In genomic region chr22:37194750-37195149, GRCh38 we compare ENCODE assay signal across 16 cellular contexts. TPM values are rescaled to one million over a fixed set of nuclear protein-coding genes. Genes with fewer than 3 reads are reported as not detected.
DNase-seq lines count a peak whose midpoint lies in the region; ATAC-seq lines count a peak whose summit lies in the region.
"Had no signal": no experiment of that assay in that cellular context is flagged by ENCODE, and none has a peak within 500 bp of the region (broad histone marks: within the 10 kb centered on the region; RNA-seq: fewer than 3 reads in every experiment).

No MANE protein-coding gene starts in this region.

- no peak for DNase-seq in activated CD4-positive, alpha-beta T cell treated with anti-CD3 and anti-CD28 coated beads for 36 hours
- no peak for DNase-seq in activated CD4-positive, alpha-beta T cell treated with anti-CD3 and anti-CD28 coated beads for 48 hours
- DNase-seq in T-cell (no peak), immature natural killer cell (no peak), sciatic nerve (ENCODE audit: low spot score) (peak; percentile 28), H4 (ENCODE audit: low spot score) (no peak), amygdala (lab: John Stamatoyannopoulos, UW) (no peak), globus pallidus (ENCODE audit: low spot score) (no peak)
- DNase-seq: esophagus squamous epithelium; heart right ventricle; islet precursor cell; NCI-H526 treated with DMSO at 0.1 percent for 48 hours; stimulated activated CD4-positive, alpha-beta T cell treated with anti-CD3 and anti-CD28 coated beads, Interleukin-4, amount 100 ng/mL, for 4 hours; thyroid gland had no signal

- intact Hi-C loops in activated CD4-positive, alpha-beta T cell treated with anti-CD3 and anti-CD28 coated beads for 36 hours (cut with DNase I, micrococcal nuclease), result loop anchor here in 1 of 2 experiments (5.0 kb wide), 1 partner anchor 47 kb away; the partner anchor contains the start of gene IL2RB
- intact Hi-C loops in sciatic nerve (cut with DNase I), result loop anchor here (5.0 kb wide), 1 partner anchor 407 kb away; no protein-coding TSS in a partner anchor

- no peak overlapping the region for H3K4me3 Mint-ChIP-seq in activated CD4-positive, alpha-beta T cell treated with anti-CD3 and anti-CD28 coated beads for 36 hours
- H3K4me3 Mint-ChIP-seq in T-cell (no peak overlapping the region), immature natural killer cell (peak overlapping the region in 1 of 5 donors; percentile 12)

- peaks cover 35% of the 10 kb centered on the region for H3K4me1 Mint-ChIP-seq in activated CD4-positive, alpha-beta T cell treated with anti-CD3 and anti-CD28 coated beads for 36 hours
- H3K4me1 Mint-ChIP-seq in T-cell (peaks cover 49 to 59% (median 59%) of the 10 kb centered on the region in 3 donors), immature natural killer cell (peaks cover 48 to 59% of the 10 kb centered on the region in 2 donors)

- POLR2A ChIA-PET in activated CD4-positive, alpha-beta T cell treated with anti-CD3 and anti-CD28 coated beads for 36 hours (lab: Charles Lee), result no interaction called here
- POLR2A ChIA-PET in T-cell (lab: Charles Lee), result no interaction called here

- peak overlapping the region; percentile 0 for H3K27ac Mint-ChIP-seq in activated CD4-positive, alpha-beta T cell treated with anti-CD3 and anti-CD28 coated beads for 36 hours
- H3K27ac Mint-ChIP-seq in T-cell, result peak overlapping the region; percentile 72 to 83
- peak overlapping the region; percentile 81 to 95 (median 91) for H3K27ac Mint-ChIP-seq in immature natural killer cell

- H3K9me3 Mint-ChIP-seq in activated CD4-positive, alpha-beta T cell treated with anti-CD3 and anti-CD28 coated beads for 36 hours (ENCODE audit: low read depth), result no peaks in the 10 kb centered on the region
- H3K9me3 Mint-ChIP-seq in T-cell (no peaks in the 10 kb centered on the region), immature natural killer cell (no peaks in the 10 kb centered on the region)
- H3K9me3 Mint-ChIP-seq: activated naive CD4-positive, alpha-beta T cell treated with anti-CD3 and anti-CD28 coated beads, Interleukin-2, amount 50 U/mL, for 72 hours had no signal

- CTCF ChIA-PET in activated CD4-positive, alpha-beta T cell treated with anti-CD3 and anti-CD28 coated beads for 36 hours (lab: Charles Lee), result interaction anchor here (0.7 to 4.4 kb wide), 5 partner anchors 29 to 150 kb away, joined by 3 to 20 read pairs (median 4); no protein-coding TSS in a partner anchor
- CTCF ChIA-PET in T-cell (lab: Charles Lee), result no interaction called here

- no peak for ATAC-seq in activated CD4-positive, alpha-beta T cell treated with anti-CD3 and anti-CD28 coated beads for 36 hours
- ATAC-seq in T-cell (replicated peaks in 1 of 4), result no peak
- ATAC-seq in sciatic nerve, result no peak
- ATAC-seq: heart right ventricle had no signal

- H3K36me3 Mint-ChIP-seq in activated CD4-positive, alpha-beta T cell treated with anti-CD3 and anti-CD28 coated beads for 36 hours (ENCODE audit: low read depth), result peaks cover 14% of the 10 kb centered on the region
- H3K36me3 Mint-ChIP-seq in T-cell (no peaks in the 10 kb centered on the region), immature natural killer cell (no peaks in the 10 kb centered on the region)

- no peaks in the 10 kb centered on the region for H3K27me3 Mint-ChIP-seq in activated CD4-positive, alpha-beta T cell treated with anti-CD3 and anti-CD28 coated beads for 36 hours
- H3K27me3 Mint-ChIP-seq in T-cell (no peaks in the 10 kb centered on the region), immature natural killer cell (ENCODE audit: low read depth in 3 of 3) (peaks cover 0 to 2% (median 2%) of the 10 kb centered on the region in 3 donors)

RNA-seq across cellular contexts. Expression of gene C1QTNF6, which starts 6.7 kb away (rescaled TPM):
- total RNA-seq in activated CD4-positive, alpha-beta T cell treated with anti-CD3 and anti-CD28 coated beads for 36 hours, result 1 to 10 TPM; 8.4 to 8.7 TPM
- 10 to 100 TPM in 4 of 5 donors, 1 to 10 TPM in 1; 9.0 to 26.4 (median 22.0) TPM for total RNA-seq in T-cell
- polyA plus RNA-seq in immature natural killer cell, result 1 to 10 TPM in 2 of 3 donors, not detected in 1; 1.5 to 1.8 TPM
- total RNA-seq in sciatic nerve, result 7.8 TPM
- total RNA-seq in H4 (2014; rRNA removed; shearing (Covaris generic)), result 4.9 and 6.3 TPM in 2 replicates

RNA-seq across cellular contexts. Expression of gene SSTR3, which starts 17.5 kb away (rescaled TPM):
- 10 to 100 TPM; 14.8 to 15.6 TPM for total RNA-seq in activated CD4-positive, alpha-beta T cell treated with anti-CD3 and anti-CD28 coated beads for 36 hours
- total RNA-seq in T-cell (1 to 10 TPM; 4.6 to 8.7 (median 5.3) TPM), sciatic nerve (not detected)
- not detected for polyA plus RNA-seq in immature natural killer cell
- not detected in 2 replicates for total RNA-seq in H4 (2014; rRNA removed; shearing (Covaris generic))
- total RNA-seq: esophagus squamous epithelium, heart right ventricle, mesenteric fat pad had no signal
- polyA plus RNA-seq: heart right ventricle had no signal

RNA-seq across cellular contexts. Expression of gene IL2RB, which starts 45.0 kb away (rescaled TPM):
- total RNA-seq in activated CD4-positive, alpha-beta T cell treated with anti-CD3 and anti-CD28 coated beads for 36 hours, result 100 to 1,000 TPM; 204 to 231 TPM
- total RNA-seq in T-cell (100 to 1,000 TPM in 2 of 5 donors, 10 to 100 TPM in 3; 53.6 to 118 (median 98.1) TPM), sciatic nerve (3.7 TPM)
- polyA plus RNA-seq in immature natural killer cell, result 1,000 to 10,000 TPM in 1 of 3 donors, 100 to 1,000 TPM in 2; 863 to 2,762 (median 893) TPM
- 0.08 TPM in 1 of 2 replicates, not detected in the other for total RNA-seq in H4 (2014; rRNA removed; shearing (Covaris generic))

RNA-seq across cellular contexts. Expression of gene RAC2, which starts 49.3 kb away (rescaled TPM):
- total RNA-seq in activated CD4-positive, alpha-beta T cell treated with anti-CD3 and anti-CD28 coated beads for 36 hours, result 100 to 1,000 TPM; 692 to 930 TPM
- total RNA-seq in T-cell, result 100 to 1,000 TPM; 353 to 413 (median 385) TPM
- polyA plus RNA-seq in immature natural killer cell, result 1,000 to 10,000 TPM in 2 of 3 donors, 100 to 1,000 TPM in 1; 962 to 1,843 (median 1,262) TPM
- 18.9 TPM for total RNA-seq in sciatic nerve
- 15.5 and 20.9 TPM in 2 replicates for total RNA-seq in H4 (2014; rRNA removed; shearing (Covaris generic))

Comparison
In these comparisons a context has a peak if more than half of its experiments do, and no peak if none do; other contexts are left out.
1. H3K27ac Mint-ChIP-seq: peak in every context shown above with its lines; median percentile 91 in immature natural killer cell; 78 in T-cell; 0 in activated CD4-positive, alpha-beta T cell treated with anti-CD3 and anti-CD28 coated beads for 36 hours.
2. RNA of gene IL2RB, which starts 45.0 kb away (total RNA-seq): 204 to 231 TPM in activated CD4-positive, alpha-beta T cell treated with anti-CD3 and anti-CD28 coated beads for 36 hours and 53.6 to 118 TPM in T-cell; 3.7 TPM in sciatic nerve (single experiment) and 0.08 TPM in H4; every median in the first group is over 10 times any median in the second.